ENCODE assay signal across 23 cellular contexts in the genomic region with DNA sequence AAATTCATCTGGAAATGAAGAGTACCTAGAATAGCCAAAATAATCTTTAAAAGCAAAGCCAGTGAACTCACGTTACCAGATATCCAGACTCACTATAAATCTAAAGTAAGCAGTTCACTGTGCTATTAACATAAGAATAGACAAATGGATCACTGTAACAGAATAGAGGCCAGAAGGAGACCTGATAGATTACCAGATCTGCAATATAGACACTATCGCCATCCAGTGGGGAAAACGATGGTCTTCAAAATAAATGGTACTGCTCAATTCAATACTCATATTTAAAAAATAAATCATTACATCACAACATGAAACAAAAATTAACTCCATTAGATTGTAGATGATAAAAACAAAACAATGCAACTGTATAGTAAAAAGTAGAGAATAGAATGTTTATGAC.
DNase-seq lines count a peak whose midpoint lies in the region; TF ChIP-seq lines count a peak whose summit lies in the region.
"Had no signal": no experiment of that assay in that cellular context is flagged by ENCODE, and none has a peak within 500 bp of the region (broad histone marks: within the 10 kb centered on the region; RNA-seq: fewer than 3 reads in every experiment).

No MANE protein-coding gene starts in this region.

- WGBS in mammary epithelial cell (ENCODE audit: low coverage, missing lambda C conversion rate): 59% methylated on average over 3 of the region's 3 CpGs

- intact Hi-C loops in mammary epithelial cell (cut with micrococcal nuclease) (loop anchor here (10.0 kb wide), 1 partner anchor 670 kb away; no protein-coding TSS in a partner anchor), dorsolateral prefrontal cortex (cut with DNase I) (no loop called here)

- no peak overlapping the region for H3K27ac Mint-ChIP-seq in activated CD4-positive, alpha-beta T cell treated with anti-CD3 and anti-CD28 coated beads, Interleukin-2, amount 10 ng/mL, durations not matched to agents 7 days and 5 days
- H3K27ac Mint-ChIP-seq: activated CD8-positive, alpha-beta T cell treated with anti-CD3 and anti-CD28 coated beads for 36 hours; activated naive CD8-positive, alpha-beta T cell; activated T-cell treated with anti-CD3 and anti-CD28 coated beads, Interleukin-2, amount 50 U/mL, for 72 hours; CD4-positive, CD25-positive, alpha-beta regulatory T cell; memory B cell; natural killer cell treated with Interleukin-12 subunit alpha and Interleukin-12 subunit beta and Interleukin-15 and Interleukin-18, amount 100 ng/mL, for 72 hours; stimulated activated effector memory CD8-positive, alpha-beta T cell treated with anti-CD3 and anti-CD28 coated beads, Interleukin-12 subunit alpha, Interleukin-12 subunit beta, amount 100 ng/mL, for 72 hours had no signal

- H3K4me1 ChIP-seq in OCI-LY3 (ENCODE audit: low read length) (no peaks in the 10 kb centered on the region), mammary epithelial cell (ENCODE audit: insufficient read depth, low read length) (no peaks in the 10 kb centered on the region), osteoblast (ENCODE audit: insufficient read depth, low read length) (no peaks in the 10 kb centered on the region)
- H3K4me1 ChIP-seq: esophagus muscularis mucosa, thyroid gland had no signal

- in situ Hi-C loops in mammary epithelial cell (cut with MboI; ENCODE audit: low sequenced_read_pairs in 2 of 2): no loop called here

- H4K20me1 ChIP-seq in OCI-LY3 (ENCODE audit: insufficient read depth, low read length) (no peaks in the 10 kb centered on the region), mammary epithelial cell (ENCODE audit: insufficient read depth, low read length) (no peaks in the 10 kb centered on the region), osteoblast (ENCODE audit: insufficient read depth, low read length) (no peaks in the 10 kb centered on the region)

- H3K27me3 ChIP-seq in OCI-LY3 (ENCODE audit: low read depth, low read length): peaks cover 4% of the 10 kb centered on the region; the same call in 1 of the 2 replicates
- no peaks in the 10 kb centered on the region for H3K27me3 ChIP-seq in mammary epithelial cell (ENCODE audit: insufficient read depth, low read length)
- H3K27me3 ChIP-seq in osteoblast (ENCODE audit: insufficient read depth, low read length): no peaks in the 10 kb centered on the region
- no peaks in the 10 kb centered on the region for H3K27me3 ChIP-seq in dorsolateral prefrontal cortex
- H3K27me3 ChIP-seq: esophagus muscularis mucosa, thyroid gland had no signal

- DNase-seq in NCI-H1105 treated with DMSO at 0.1 percent for 48 hours (lab: John Stamatoyannopoulos, UW) (peak; percentile 0), NCI-H1105 (lab: John Stamatoyannopoulos, UW) (no peak), mammary epithelial cell (no peak), osteoblast (ENCODE audit: insufficient read length, low spot score, missing footprints) (peak; percentile 6), dorsolateral prefrontal cortex (no peak)
- DNase-seq in activated CD8-positive, alpha-beta memory T cell treated with anti-CD3 and anti-CD28 coated beads for 24 hours: no peak
- DNase-seq in activated CD4-positive, alpha-beta T cell treated with anti-CD3 and anti-CD28 coated beads, Interleukin-2, amount 10 ng/mL, durations not matched to agents 7 days and 5 days: no peak
- DNase-seq: activated CD8-positive, alpha-beta T cell treated with anti-CD3 and anti-CD28 coated beads for 36 hours; activated T-cell treated with anti-CD3 and anti-CD28 coated beads, Interleukin-2, amount 50 U/mL, for 72 hours; CD4-positive, CD25-positive, alpha-beta regulatory T cell; DMS79; islet precursor cell; NCI-H1436 treated with DMSO at 0.1 percent for 48 hours; PC-9; stimulated activated CD4-positive, alpha-beta T cell treated with anti-CD3 and anti-CD28 coated beads, Interleukin-12 subunit alpha, Interleukin-12 subunit beta, amount 100 ng/mL, for 4 hours; thyroid gland had no signal

- no peaks in the 10 kb centered on the region for H3K4me1 Mint-ChIP-seq in activated CD4-positive, alpha-beta T cell treated with anti-CD3 and anti-CD28 coated beads, Interleukin-2, amount 10 ng/mL, durations not matched to agents 7 days and 5 days
- H3K4me1 Mint-ChIP-seq: CD4-positive, CD25-positive, alpha-beta regulatory T cell; memory B cell; stimulated activated effector memory CD8-positive, alpha-beta T cell treated with anti-CD3 and anti-CD28 coated beads, Interleukin-12 subunit alpha, Interleukin-12 subunit beta, amount 100 ng/mL, for 72 hours had no signal

- no peak overlapping the region for H3K9ac ChIP-seq in OCI-LY3 (ENCODE audit: low read length)
- H3K9ac ChIP-seq in mammary epithelial cell (ENCODE audit: insufficient read depth, low read length): no peak overlapping the region
- H3K9ac ChIP-seq: KMS-11 had no signal

- H3K36me3 ChIP-seq in OCI-LY3 (replicated peaks; ENCODE audit: low read depth, low read length) (no peaks in the 10 kb centered on the region), mammary epithelial cell (ENCODE audit: insufficient read depth, low read length) (no peaks in the 10 kb centered on the region), osteoblast (ENCODE audit: insufficient read depth, low read length) (no peaks in the 10 kb centered on the region)
- H3K36me3 ChIP-seq: esophagus muscularis mucosa, thyroid gland had no signal

- H3K79me2 ChIP-seq in OCI-LY3 (ENCODE audit: low read length) (no peaks in the 10 kb centered on the region), mammary epithelial cell (ENCODE audit: insufficient read depth, low read length) (no peaks in the 10 kb centered on the region), osteoblast (ENCODE audit: insufficient read depth, low read length) (no peaks in the 10 kb centered on the region)

- peaks cover 5% of the 10 kb centered on the region for H3K9me3 Mint-ChIP-seq in activated CD4-positive, alpha-beta T cell treated with anti-CD3 and anti-CD28 coated beads, Interleukin-2, amount 10 ng/mL, durations not matched to agents 7 days and 5 days

- POLR2A ChIA-PET in activated CD4-positive, alpha-beta T cell treated with anti-CD3 and anti-CD28 coated beads, Interleukin-2, amount 10 ng/mL, durations not matched to agents 7 days and 5 days (lab: Charles Lee): no interaction called here

- H3K27me3 Mint-ChIP-seq in activated CD4-positive, alpha-beta T cell treated with anti-CD3 and anti-CD28 coated beads, Interleukin-2, amount 10 ng/mL, durations not matched to agents 7 days and 5 days: no peaks in the 10 kb centered on the region
- H3K27me3 Mint-ChIP-seq: activated CD8-positive, alpha-beta T cell treated with anti-CD3 and anti-CD28 coated beads for 36 hours; activated naive CD8-positive, alpha-beta T cell; CD4-positive, CD25-positive, alpha-beta regulatory T cell; memory B cell; natural killer cell treated with Interleukin-12 subunit alpha and Interleukin-12 subunit beta and Interleukin-15 and Interleukin-18, amount 100 ng/mL, for 72 hours had no signal

- no TSS peak for BruUV-seq in mammary epithelial cell (replicated peaks; lab: Mats Ljungman, UMichigan)

- peak; percentile 28; the same call in 1 of the 2 replicates for TF ChIP-seq CTCF in OCI-LY3 (IDR thresholded peaks at IDR 0.05; ENCODE audit: low read depth, low read length)
- TF ChIP-seq CTCF in mammary epithelial cell (conservative IDR thresholded peaks at IDR 0.05 in 1 of 2, IDR thresholded peaks at IDR 0.05 in 1 of 2; ENCODE audit: extremely low read depth in 1 of 2, insufficient read depth in 1 of 2, low read depth in 1 of 2, low read length in 2 of 2): peak; percentile 26
- no peak for TF ChIP-seq CTCF in osteoblast (IDR thresholded peaks at IDR 0.05; ENCODE audit: extremely low read depth, low read depth, low read length)
- TF ChIP-seq CTCF in dorsolateral prefrontal cortex (IDR thresholded peaks at IDR 0.05 in 54 of 56, conservative IDR thresholded peaks at IDR 0.05 in 2 of 56; ENCODE audit: low read depth in 1 of 56, partially characterized antibody in 56 of 56): peak in 2 of 56 donors; percentile 7 to 35

- H3K4me3 ChIP-seq in OCI-LY3 (ENCODE audit: low read length) (no peak overlapping the region), mammary epithelial cell (replicated peaks in 1 of 3; ENCODE audit: insufficient read depth in 1 of 3, low read depth in 2 of 3, low read length in 3 of 3) (no peak overlapping the region), osteoblast (ENCODE audit: insufficient read depth, low read length) (no peak overlapping the region), dorsolateral prefrontal cortex (no peak overlapping the region)
- H3K4me3 ChIP-seq: esophagus muscularis mucosa, PC-9, thyroid gland had no signal

- H3K27ac ChIP-seq in OCI-LY3 (ENCODE audit: low read length): no peak overlapping the region
- H3K27ac ChIP-seq in mammary epithelial cell (ENCODE audit: insufficient read depth, low read depth, low read length): no peak overlapping the region
- no peak overlapping the region for H3K27ac ChIP-seq in osteoblast (ENCODE audit: low read depth, low read length)
- no peak overlapping the region for H3K27ac ChIP-seq in dorsolateral prefrontal cortex
- H3K27ac ChIP-seq: esophagus muscularis mucosa, KMS-11, PC-9, thyroid gland had no signal

- no peaks in the 10 kb centered on the region for H3K36me3 Mint-ChIP-seq in activated CD4-positive, alpha-beta T cell treated with anti-CD3 and anti-CD28 coated beads, Interleukin-2, amount 10 ng/mL, durations not matched to agents 7 days and 5 days (ENCODE audit: low read depth)
- H3K36me3 Mint-ChIP-seq: activated naive CD8-positive, alpha-beta T cell; CD4-positive, CD25-positive, alpha-beta regulatory T cell; memory B cell; natural killer cell treated with Interleukin-12 subunit alpha and Interleukin-12 subunit beta and Interleukin-15 and Interleukin-18, amount 100 ng/mL, for 72 hours; stimulated activated effector memory CD8-positive, alpha-beta T cell treated with anti-CD3 and anti-CD28 coated beads, Interleukin-12 subunit alpha, Interleukin-12 subunit beta, amount 100 ng/mL, for 72 hours had no signal

- dilution Hi-C loops in mammary epithelial cell (cut with HindIII; ENCODE audit: low sequenced_read_pairs): no loop called here

- no peak overlapping the region for H3K4me2 ChIP-seq in OCI-LY3 (ENCODE audit: low read length)
- H3K4me2 ChIP-seq in mammary epithelial cell (ENCODE audit: insufficient read depth, low read depth, low read length): no peak overlapping the region
- H3K4me2 ChIP-seq in osteoblast (ENCODE audit: insufficient read depth, low read length): no peak overlapping the region
- H3K4me2 ChIP-seq: KMS-11, PC-9 had no signal

- no peak overlapping the region for H2AFZ ChIP-seq in OCI-LY3 (ENCODE audit: low read depth, low read length)
- H2AFZ ChIP-seq in mammary epithelial cell (ENCODE audit: low read depth, low read length): no peak overlapping the region
- no peak overlapping the region for H2AFZ ChIP-seq in osteoblast (ENCODE audit: low read length)
- H2AFZ ChIP-seq: PC-9 had no signal

- no peaks in the 10 kb centered on the region for H3K9me3 ChIP-seq in OCI-LY3 (ENCODE audit: insufficient read depth, low read length)
- no peaks in the 10 kb centered on the region for H3K9me3 ChIP-seq in mammary epithelial cell (replicated peaks; ENCODE audit: insufficient read depth, low read length)
- no peaks in the 10 kb centered on the region for H3K9me3 ChIP-seq in osteoblast (ENCODE audit: low read depth, low read length)
- H3K9me3 ChIP-seq: esophagus muscularis mucosa, thyroid gland had no signal

- H3K4me3 Mint-ChIP-seq in activated CD4-positive, alpha-beta T cell treated with anti-CD3 and anti-CD28 coated beads, Interleukin-2, amount 10 ng/mL, durations not matched to agents 7 days and 5 days: no peak overlapping the region
- H3K4me3 Mint-ChIP-seq: activated CD8-positive, alpha-beta T cell treated with anti-CD3 and anti-CD28 coated beads for 36 hours; activated naive CD8-positive, alpha-beta T cell; activated T-cell treated with anti-CD3 and anti-CD28 coated beads, Interleukin-2, amount 50 U/mL, for 72 hours; CD4-positive, CD25-positive, alpha-beta regulatory T cell; memory B cell; natural killer cell treated with Interleukin-12 subunit alpha and Interleukin-12 subunit beta and Interleukin-15 and Interleukin-18, amount 100 ng/mL, for 72 hours; stimulated activated effector memory CD8-positive, alpha-beta T cell treated with anti-CD3 and anti-CD28 coated beads, Interleukin-12 subunit alpha, Interleukin-12 subunit beta, amount 100 ng/mL, for 72 hours had no signal

- CTCF ChIA-PET in mammary epithelial cell (lab: Charles Lee; ENCODE audit: low non-redundant PET): no interaction called here
- CTCF ChIA-PET in activated CD4-positive, alpha-beta T cell treated with anti-CD3 and anti-CD28 coated beads, Interleukin-2, amount 10 ng/mL, durations not matched to agents 7 days and 5 days (lab: Charles Lee): no interaction called here

Comparison
In these comparisons a context has a peak if more than half of its experiments do, and no peak if none do; other contexts are left out.
1. DNase-seq: peak in NCI-H1105 treated with DMSO at 0.1 percent for 48 hours (single experiment) and osteoblast (single experiment); none in NCI-H1105 (single experiment), mammary epithelial cell (single experiment), activated CD8-positive, alpha-beta memory T cell treated with anti-CD3 and anti-CD28 coated beads for 24 hours (single experiment), dorsolateral prefrontal cortex (0 of 10) and activated CD4-positive, alpha-beta T cell treated with anti-CD3 and anti-CD28 coated beads, Interleukin-2, amount 10 ng/mL, durations not matched to agents 7 days and 5 days (single experiment).